In genomic region chr3:176650478-176650877, GRCh38 we compare ENCODE assay signal across 15 cellular contexts.
DNase-seq lines count a peak whose midpoint lies in the region; ATAC-seq, FAIRE-seq and TF ChIP-seq lines count a peak whose summit lies in the region.
"Had no signal": no experiment of that assay in that cellular context is flagged by ENCODE, and none has a peak within 500 bp of the region (broad histone marks: within the 10 kb centered on the region; RNA-seq: fewer than 3 reads in every experiment).

No MANE protein-coding gene starts in this region.

- no peaks in the 10 kb centered on the region for H3K36me3 ChIP-seq in HepG2 (replicated peaks in 1 of 2; ENCODE audit: control insufficient read depth in 1 of 2, insufficient read depth in 2 of 2, low read length in 2 of 2)
- H3K36me3 ChIP-seq in right lobe of liver, result no peaks in the 10 kb centered on the region
- H3K36me3 ChIP-seq: spleen had no signal

- no peak for FAIRE-seq in HepG2 (lab: Jason Lieb, UNC)

- WGBS in HepG2 (ENCODE audit: low lambda C conversion rate), result 3% methylated on average over 2 of the region's 2 CpGs
- WGBS in right lobe of liver (ENCODE audit: insufficient coverage, low coverage, low lambda C conversion rate, missing lambda C conversion rate), result 75% methylated on average over 2 of the region's 2 CpGs

- H3K27me3 ChIP-seq in HepG2 (ENCODE audit: control insufficient read depth in 1 of 2, insufficient read depth in 2 of 2, low read length in 2 of 2), result no peaks in the 10 kb centered on the region
- H3K27me3 ChIP-seq in right lobe of liver, result no peaks in the 10 kb centered on the region
- H3K27me3 ChIP-seq: spleen had no signal

- DNase-seq in HepG2 (ENCODE audit: low spot score) (no peak), right lobe of liver (no peak), NAMALWA (ENCODE audit: low spot score) (peak; percentile 31), epithelial cell of prostate (ENCODE audit: low read depth, low spot score) (peak; percentile 3)
- DNase-seq in activated effector memory CD4-positive, alpha-beta T cell treated with anti-CD3 and anti-CD28 coated beads, Interleukin-2, amount 50 U/mL, for 16 hours, result no peak
- no peak for DNase-seq in activated naive CD4-positive, alpha-beta T cell treated with anti-CD3 and anti-CD28 coated beads for 36 hours
- DNase-seq: activated CD8-positive, alpha-beta memory T cell treated with anti-CD3 and anti-CD28 coated beads, Interleukin-2, amount 50 U/mL, for 4 hours; hypothalamus; NCI-H2171 treated with DMSO at 0.1 percent for 48 hours; spleen; T-helper 17 cell had no signal

- TF ChIP-seq CTCF in HepG2 (CRISPR knock-in tag; IDR thresholded peaks at IDR 0.05), result no peak
- TF ChIP-seq CTCF in right lobe of liver (IDR thresholded peaks at IDR 0.05), result no peak

- no peak overlapping the region for H3K9ac ChIP-seq in HepG2 (ENCODE audit: insufficient read depth, low read depth, low read length)

- POLR2A ChIA-PET in HepG2 (lab: Yijun Ruan, JAX), result no interaction called here

- H3K9me3 ChIP-seq in HepG2 (ENCODE audit: low read length) (no peaks in the 10 kb centered on the region), right lobe of liver (no peaks in the 10 kb centered on the region)
- H3K9me3 ChIP-seq: spleen had no signal

- no peaks in the 10 kb centered on the region for H3K27me3 Mint-ChIP-seq in activated naive CD4-positive, alpha-beta T cell treated with anti-CD3 and anti-CD28 coated beads for 36 hours (ENCODE audit: low read depth)
- H3K27me3 Mint-ChIP-seq in activated T-helper 17 cell treated with anti-CD3 and anti-CD28 coated beads, Interleukin-2, amount 50 U/mL, for 72 hours, result peaks cover 4% of the 10 kb centered on the region
- H3K27me3 Mint-ChIP-seq: stimulated activated memory B cell treated with anti-CD40 and anti-IgM and Interleukin-4, amounts not matched to agents 10 μg/mL and 1 μg/mL and 100 μg/mL, for 72 hours; T-helper 17 cell had no signal

- H3K27ac ChIP-seq in HepG2 (ENCODE audit: extremely low read length, insufficient read depth, low read length) (no peak overlapping the region), right lobe of liver (no peak overlapping the region), epithelial cell of prostate (no peak overlapping the region)
- H3K27ac ChIP-seq: HL-60, spleen had no signal

- no peak for ATAC-seq in HepG2
- ATAC-seq in right lobe of liver, result no peak
- no peak for ATAC-seq in activated T-helper 17 cell treated with anti-CD3 and anti-CD28 coated beads, Interleukin-2, amount 50 U/mL, for 72 hours (replicated peaks)
- ATAC-seq in HG03457 (IDR thresholded peaks at IDR 0.05; ENCODE audit: unreplicated experiment), result no peak
- ATAC-seq: stimulated activated memory B cell treated with anti-CD40 and anti-IgM and Interleukin-4, amounts not matched to agents 10 μg/mL and 1 μg/mL and 100 μg/mL, for 72 hours; T-helper 17 cell had no signal

- H3K4me3 Mint-ChIP-seq in activated naive CD4-positive, alpha-beta T cell treated with anti-CD3 and anti-CD28 coated beads for 36 hours, result no peak overlapping the region
- H3K4me3 Mint-ChIP-seq in activated T-helper 17 cell treated with anti-CD3 and anti-CD28 coated beads, Interleukin-2, amount 50 U/mL, for 72 hours, result no peak overlapping the region
- H3K4me3 Mint-ChIP-seq: stimulated activated memory B cell treated with anti-CD40 and anti-IgM and Interleukin-4, amounts not matched to agents 10 μg/mL and 1 μg/mL and 100 μg/mL, for 72 hours; T-helper 17 cell had no signal

- no peak overlapping the region for H2AFZ ChIP-seq in HepG2 (ENCODE audit: low read length)

- H3K9me3 Mint-ChIP-seq in activated naive CD4-positive, alpha-beta T cell treated with anti-CD3 and anti-CD28 coated beads for 36 hours, result no peaks in the 10 kb centered on the region
- H3K9me3 Mint-ChIP-seq in activated T-helper 17 cell treated with anti-CD3 and anti-CD28 coated beads, Interleukin-2, amount 50 U/mL, for 72 hours, result no peaks in the 10 kb centered on the region

- in situ Hi-C loops in HepG2 (cut with HindIII; ENCODE audit: extremely low pct_ligation_motif_present, low pct_unique_long_range_greater_than_20kb), result no loop called here

- no peaks in the 10 kb centered on the region for H4K20me1 ChIP-seq in HepG2 (ENCODE audit: insufficient read depth, low read length)

- CTCF ChIA-PET in HepG2 (lab: Yijun Ruan, JAX; ENCODE audit: low intra/inter-chr PET ratio, low total read pairs), result no interaction called here
- CTCF ChIA-PET in activated naive CD4-positive, alpha-beta T cell treated with anti-CD3 and anti-CD28 coated beads for 36 hours (lab: Charles Lee), result no interaction called here

- intact Hi-C loops in HepG2 (cut with micrococcal nuclease; ENCODE audit: unreplicated experiment) (no loop called here), right lobe of liver (cut with DNase I) (no loop called here)
- intact Hi-C loops in activated naive CD4-positive, alpha-beta T cell treated with anti-CD3 and anti-CD28 coated beads for 36 hours (cut with micrococcal nuclease), result no loop called here

- TF ChIP-seq POLR2A in HepG2 (IDR thresholded peaks at IDR 0.05; ENCODE audit: insufficient read depth in 1 of 2, low read depth in 2 of 2, low read length in 2 of 2) (no peak), right lobe of liver (IDR thresholded peaks at IDR 0.05) (no peak)

- BruUV-seq in HepG2 (replicated peaks; lab: Mats Ljungman, UMichigan), result no TSS peak

- no peak overlapping the region for H3K4me3 ChIP-seq in HepG2 (replicated peaks in 1 of 3; ENCODE audit: insufficient read depth in 1 of 3, low read depth in 2 of 3, low read length in 3 of 3)
- H3K4me3 ChIP-seq in right lobe of liver, result no peak overlapping the region
- H3K4me3 ChIP-seq: spleen had no signal

- no peak for TF ChIP-seq RAD21 in HepG2 (CRISPR knock-in tag; IDR thresholded peaks at IDR 0.05)

- no peaks in the 10 kb centered on the region for H3K36me3 Mint-ChIP-seq in activated naive CD4-positive, alpha-beta T cell treated with anti-CD3 and anti-CD28 coated beads for 36 hours (ENCODE audit: low read depth)
- H3K36me3 Mint-ChIP-seq in activated T-helper 17 cell treated with anti-CD3 and anti-CD28 coated beads, Interleukin-2, amount 50 U/mL, for 72 hours (ENCODE audit: low read depth), result no peaks in the 10 kb centered on the region
- H3K36me3 Mint-ChIP-seq: stimulated activated memory B cell treated with anti-CD40 and anti-IgM and Interleukin-4, amounts not matched to agents 10 μg/mL and 1 μg/mL and 100 μg/mL, for 72 hours had no signal

- no peak overlapping the region for H3K4me2 ChIP-seq in HepG2 (ENCODE audit: low read depth, low read length)

- H3K27ac Mint-ChIP-seq in activated naive CD4-positive, alpha-beta T cell treated with anti-CD3 and anti-CD28 coated beads for 36 hours, result no peak overlapping the region
- no peak overlapping the region for H3K27ac Mint-ChIP-seq in activated T-helper 17 cell treated with anti-CD3 and anti-CD28 coated beads, Interleukin-2, amount 50 U/mL, for 72 hours
- H3K27ac Mint-ChIP-seq: stimulated activated memory B cell treated with anti-CD40 and anti-IgM and Interleukin-4, amounts not matched to agents 10 μg/mL and 1 μg/mL and 100 μg/mL, for 72 hours; T-helper 17 cell had no signal

- H3K4me1 ChIP-seq in HepG2 (ENCODE audit: insufficient read depth, low read length) (no peaks in the 10 kb centered on the region), right lobe of liver (no peaks in the 10 kb centered on the region)
- H3K4me1 ChIP-seq: spleen had no signal

- H3K79me2 ChIP-seq in HepG2 (ENCODE audit: insufficient read depth, low read length), result no peaks in the 10 kb centered on the region

- no peaks in the 10 kb centered on the region for H3K4me1 Mint-ChIP-seq in activated naive CD4-positive, alpha-beta T cell treated with anti-CD3 and anti-CD28 coated beads for 36 hours (ENCODE audit: low read depth)
- H3K4me1 Mint-ChIP-seq in activated T-helper 17 cell treated with anti-CD3 and anti-CD28 coated beads, Interleukin-2, amount 50 U/mL, for 72 hours, result no peaks in the 10 kb centered on the region
- H3K4me1 Mint-ChIP-seq: stimulated activated memory B cell treated with anti-CD40 and anti-IgM and Interleukin-4, amounts not matched to agents 10 μg/mL and 1 μg/mL and 100 μg/mL, for 72 hours; T-helper 17 cell had no signal

- TF ChIP-seq EP300 in HepG2 (IDR thresholded peaks at IDR 0.05; ENCODE audit: low read depth in 2 of 2, low read length in 2 of 2) (no peak), HepG2 (CRISPR knock-in tag; IDR thresholded peaks at IDR 0.05; ENCODE audit: borderline replicate concordance) (no peak)

TF ChIP-seq in HepG2, 621 proteins besides CTCF, POLR2A, EP300 and RAD21:
- 0 out of 2 replicates have a peak, but pooled peaks have one; percentile 37 for TF ChIP-seq CREB1 (IDR thresholded peaks at IDR 0.05)
- TF ChIP-seq CREB1 (CRISPR knock-in tag; IDR thresholded peaks at IDR 0.05), result no peak
- TF ChIP-seq ATF7 (IDR thresholded peaks at IDR 0.05), result peak; percentile 88
- no peak for TF ChIP-seq ATF7 (CRISPR knock-in tag; IDR thresholded peaks at IDR 0.05)
- no peak for TF ChIP-seq IRF2 (CRISPR knock-in tag; IDR thresholded peaks at IDR 0.05)
- TF ChIP-seq HNF4A (CRISPR knock-in tag; IDR thresholded peaks at IDR 0.05), result no peak
- no peak for TF ChIP-seq ARID2 (CRISPR knock-in tag; IDR thresholded peaks at IDR 0.05; ENCODE audit: borderline replicate concordance)
- no peak for TF ChIP-seq HDAC1 (CRISPR knock-in tag; IDR thresholded peaks at IDR 0.05)

Comparison
In these comparisons a context has a peak if more than half of its experiments do, and no peak if none do; other contexts are left out.
1. DNase-seq: peak in NAMALWA (single experiment) and epithelial cell of prostate (single experiment); none in HepG2 (single experiment), right lobe of liver (0 of 3), activated effector memory CD4-positive, alpha-beta T cell treated with anti-CD3 and anti-CD28 coated beads, Interleukin-2, amount 50 U/mL, for 16 hours (single experiment) and activated naive CD4-positive, alpha-beta T cell treated with anti-CD3 and anti-CD28 coated beads for 36 hours (single experiment).